Comparison of ENCODE assay signal across 13 cellular contexts in the genomic region with DNA sequence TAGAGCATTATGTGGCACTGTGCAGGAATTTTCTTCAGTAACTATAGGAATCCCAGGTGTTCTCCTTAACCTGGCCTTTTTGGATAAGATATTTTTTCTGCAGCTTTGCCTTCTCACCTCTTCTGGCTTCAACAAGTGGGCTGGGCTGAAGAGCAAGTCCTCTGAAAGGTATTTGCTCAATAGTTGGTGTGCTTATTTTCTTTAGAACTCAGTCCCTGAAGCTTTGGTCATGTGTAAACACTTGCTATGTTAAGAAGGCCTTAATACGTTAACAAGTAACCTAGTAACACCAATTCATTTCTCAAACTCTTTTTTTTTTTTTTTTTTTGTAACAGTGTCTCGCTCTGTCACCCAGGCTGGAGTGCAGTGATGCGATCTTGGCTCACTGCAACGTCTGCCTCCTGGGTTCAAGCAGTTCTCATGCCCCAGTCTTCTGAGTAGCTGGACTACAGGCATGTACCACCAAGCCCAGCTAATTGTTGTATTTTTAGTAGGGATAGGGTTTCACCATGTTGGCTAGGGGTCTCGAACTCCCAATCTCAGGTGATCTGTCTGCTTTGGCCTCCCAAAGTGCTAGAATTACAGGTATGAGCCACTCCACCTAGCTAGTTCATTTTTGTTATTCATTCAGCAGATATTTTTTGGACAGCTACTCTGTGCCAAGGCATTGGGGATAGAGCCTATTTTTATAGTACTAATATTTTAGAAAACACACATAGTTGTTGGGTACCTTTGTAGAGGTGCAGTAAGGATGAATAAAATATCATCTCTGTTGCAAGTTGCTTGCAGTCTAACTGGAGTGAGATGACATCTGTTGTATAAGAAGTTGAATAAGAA.
"Had no signal": no experiment of that assay in that cellular context is flagged by ENCODE, and none has a peak within 500 bp of the region (broad histone marks: within the 10 kb centered on the region; RNA-seq: fewer than 3 reads in every experiment).

No MANE protein-coding gene starts in this region.

- H3K27ac Mint-ChIP-seq: mesothelial cell of epicardium had no signal

- H3K27ac ChIP-seq: adrenal gland, left ventricle myocardium inferior, sigmoid colon had no signal

- DNase-seq: activated CD4-positive, CD25-positive, alpha-beta regulatory T cell; activated naive CD4-positive, alpha-beta T cell treated with anti-CD3 and anti-CD28 coated beads, Interleukin-2, amount 50 U/mL, for 16 hours; adrenal gland; caudate nucleus; cortex of kidney; erythroblast; left ventricle myocardium inferior; sigmoid colon; stimulated activated CD4-positive, alpha-beta T cell treated with anti-CD3 and anti-CD28 coated beads, Interleukin-2, amount 100 ng/mL, for 24 hours; stimulated activated naive CD4-positive, alpha-beta T cell; substantia nigra had no signal

- H3K9me3 ChIP-seq: adrenal gland, left ventricle myocardium inferior, sigmoid colon had no signal

- H3K4me3 Mint-ChIP-seq: mesothelial cell of epicardium, type B pancreatic cell had no signal

- H3K36me3 Mint-ChIP-seq: mesothelial cell of epicardium, type B pancreatic cell had no signal

- H3K36me3 ChIP-seq: adrenal gland, left ventricle myocardium inferior, sigmoid colon had no signal

- H3K4me3 ChIP-seq: adrenal gland, left ventricle myocardium inferior, sigmoid colon had no signal

- H3K9me3 Mint-ChIP-seq: mesothelial cell of epicardium, type B pancreatic cell had no signal

- H3K27me3 ChIP-seq: adrenal gland, sigmoid colon had no signal

- H3K27me3 Mint-ChIP-seq: type B pancreatic cell had no signal
